ENCODE assay signal across 1 cellular context in the genomic region with DNA sequence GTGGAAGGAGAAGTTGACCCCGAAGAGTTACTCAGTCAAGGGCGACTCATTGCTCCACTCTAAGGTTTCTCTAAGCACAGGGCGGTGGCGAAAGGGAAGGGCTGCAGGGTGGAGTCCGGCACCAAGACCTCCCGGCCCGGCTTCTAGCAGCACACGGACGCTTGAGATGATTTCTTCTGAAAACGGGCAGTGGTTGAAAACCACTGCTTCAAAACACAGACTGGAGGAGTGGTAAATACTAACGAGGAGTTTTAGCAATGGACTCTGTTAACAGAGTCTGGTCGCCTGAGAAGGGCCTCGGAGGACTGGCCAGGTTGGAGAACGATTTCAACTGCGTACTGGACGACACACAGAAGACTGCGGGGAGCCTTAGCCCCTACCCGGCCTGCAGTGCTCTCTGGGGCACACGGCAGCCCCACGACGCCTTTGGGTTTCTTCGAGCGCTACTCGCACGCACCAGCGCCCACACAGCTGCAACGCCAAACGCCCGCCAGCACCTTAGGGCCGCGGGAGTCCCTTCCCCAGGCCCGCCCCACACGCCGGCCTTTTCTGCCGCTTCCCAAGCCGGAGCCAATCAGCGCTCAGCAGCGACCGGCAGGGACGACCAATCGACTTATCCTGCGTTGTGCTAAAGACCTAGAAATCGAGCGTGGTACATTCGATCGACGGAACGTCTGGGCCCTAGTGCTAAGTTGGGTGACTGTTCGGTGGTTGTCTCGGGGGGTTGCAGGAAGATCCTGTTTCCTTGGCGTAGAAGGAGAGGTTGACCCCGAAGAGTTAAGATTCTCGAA.
TF ChIP-seq lines count a peak whose summit lies in the region.

No MANE protein-coding gene starts in this region.

TF ChIP-seq in GM12878, 131 proteins besides CTCF, POLR2A, EP300 and RAD21 (continued from another document):
- TF ChIP-seq RELB (IDR thresholded peaks at IDR 0.05; ENCODE audit: low read depth) (peak; percentile 93), REST (IDR thresholded peaks at IDR 0.05; ENCODE audit: low read depth, low read length) (no peak), SP1 (IDR thresholded peaks at IDR 0.05; ENCODE audit: low read depth, low read length) (peak; percentile 81), POU2F2 (IDR thresholded peaks at IDR 0.05; ENCODE audit: borderline replicate concordance, low read depth, low read length) (0 out of 3 replicates have a peak, but pooled peaks have one; percentile 22), DPF2 (IDR thresholded peaks at IDR 0.05) (0 out of 2 replicates have a peak, but pooled peaks have one; percentile 21), YBX1 (IDR thresholded peaks at IDR 0.05) (no peak), EGR1 (IDR thresholded peaks at IDR 0.05; ENCODE audit: borderline replicate concordance in 1 of 2, low read depth in 2 of 2, low read length in 2 of 2) (peak in 1 of 2 experiments; percentile 50; a peak in 1 of 3 replicates), CREB1 (IDR thresholded peaks at IDR 0.05; ENCODE audit: low read depth) (peak; percentile 60; the same call in 1 of the 2 replicates), BHLHE40 (IDR thresholded peaks at IDR 0.05; ENCODE audit: borderline replicate concordance in 1 of 2, low read depth in 2 of 2, low read length in 1 of 2) (peak in 1 of 2 experiments; percentile 55; a peak in 1 of 4 replicates), SRF (IDR thresholded peaks at IDR 0.05; ENCODE audit: low read depth in 2 of 2, low read length in 2 of 2) (peak; percentile 87 to 98), NR2F1 (conservative IDR thresholded peaks at IDR 0.05) (0 out of 2 replicates have a peak, but pooled peaks have one; percentile 17), HSF1 (IDR thresholded peaks at IDR 0.05; ENCODE audit: low read depth, low read length) (no peak), MAX (IDR thresholded peaks at IDR 0.05; ENCODE audit: low read depth, low read length) (peak; percentile 65), RB1 (IDR thresholded peaks at IDR 0.05; ENCODE audit: borderline replicate concordance) (peak; percentile 65; the same call in 1 of the 2 replicates), CREM (IDR thresholded peaks at IDR 0.05; ENCODE audit: low read depth) (peak; percentile 66), NFXL1 (IDR thresholded peaks at IDR 0.05; ENCODE audit: borderline replicate concordance) (peak; percentile 15; the same call in 1 of the 2 replicates), YY1 (IDR thresholded peaks at IDR 0.05; ENCODE audit: low read depth, low read length) (peak; percentile 83), ETV6 (conservative IDR thresholded peaks at IDR 0.05 in 1 of 2, IDR thresholded peaks at IDR 0.05 in 1 of 2; ENCODE audit: borderline replicate concordance in 1 of 2, low read depth in 1 of 2) (peak in 1 of 2 experiments; percentile 43; a peak in 1 of 4 replicates), SPI1 (IDR thresholded peaks at IDR 0.05; ENCODE audit: borderline replicate concordance, insufficient read depth, low read depth, low read length) (no peak), NBN (IDR thresholded peaks at IDR 0.05) (no peak), IKZF1 (conservative IDR thresholded peaks at IDR 0.05) (peak; percentile 4), ZNF384 (IDR thresholded peaks at IDR 0.05; ENCODE audit: borderline replicate concordance, low read depth, low read length) (no peak), TCF3 (IDR thresholded peaks at IDR 0.05; ENCODE audit: borderline replicate concordance, insufficient read depth, low read depth, low read length) (0 out of 2 replicates have a peak, but pooled peaks have one; percentile 50), NR2C2 (IDR thresholded peaks at IDR 0.05; ENCODE audit: borderline replicate concordance, control insufficient read depth, insufficient read length, low read depth) (peak; percentile 88), HCFC1 (IDR thresholded peaks at IDR 0.05; ENCODE audit: low read length) (peak; percentile 56; the same call in 1 of the 2 replicates), EED (IDR thresholded peaks at IDR 0.05; ENCODE audit: low read depth) (peak; percentile 17; the same call in 1 of the 2 replicates), TCF12 (IDR thresholded peaks at IDR 0.05; ENCODE audit: low read depth, low read length) (0 out of 2 replicates have a peak, but pooled peaks have one; percentile 9), BCL11A (IDR thresholded peaks at IDR 0.05; ENCODE audit: low read depth, low read length) (no peak), POLR2AphosphoS2 (IDR thresholded peaks at IDR 0.05; ENCODE audit: low read depth, low read length) (peak; percentile 70; the same call in 1 of the 2 replicates), PAX5 (IDR thresholded peaks at IDR 0.05; ENCODE audit: borderline replicate concordance, low read depth, low read length) (no peak)
- TF ChIP-seq, protein P1, sequence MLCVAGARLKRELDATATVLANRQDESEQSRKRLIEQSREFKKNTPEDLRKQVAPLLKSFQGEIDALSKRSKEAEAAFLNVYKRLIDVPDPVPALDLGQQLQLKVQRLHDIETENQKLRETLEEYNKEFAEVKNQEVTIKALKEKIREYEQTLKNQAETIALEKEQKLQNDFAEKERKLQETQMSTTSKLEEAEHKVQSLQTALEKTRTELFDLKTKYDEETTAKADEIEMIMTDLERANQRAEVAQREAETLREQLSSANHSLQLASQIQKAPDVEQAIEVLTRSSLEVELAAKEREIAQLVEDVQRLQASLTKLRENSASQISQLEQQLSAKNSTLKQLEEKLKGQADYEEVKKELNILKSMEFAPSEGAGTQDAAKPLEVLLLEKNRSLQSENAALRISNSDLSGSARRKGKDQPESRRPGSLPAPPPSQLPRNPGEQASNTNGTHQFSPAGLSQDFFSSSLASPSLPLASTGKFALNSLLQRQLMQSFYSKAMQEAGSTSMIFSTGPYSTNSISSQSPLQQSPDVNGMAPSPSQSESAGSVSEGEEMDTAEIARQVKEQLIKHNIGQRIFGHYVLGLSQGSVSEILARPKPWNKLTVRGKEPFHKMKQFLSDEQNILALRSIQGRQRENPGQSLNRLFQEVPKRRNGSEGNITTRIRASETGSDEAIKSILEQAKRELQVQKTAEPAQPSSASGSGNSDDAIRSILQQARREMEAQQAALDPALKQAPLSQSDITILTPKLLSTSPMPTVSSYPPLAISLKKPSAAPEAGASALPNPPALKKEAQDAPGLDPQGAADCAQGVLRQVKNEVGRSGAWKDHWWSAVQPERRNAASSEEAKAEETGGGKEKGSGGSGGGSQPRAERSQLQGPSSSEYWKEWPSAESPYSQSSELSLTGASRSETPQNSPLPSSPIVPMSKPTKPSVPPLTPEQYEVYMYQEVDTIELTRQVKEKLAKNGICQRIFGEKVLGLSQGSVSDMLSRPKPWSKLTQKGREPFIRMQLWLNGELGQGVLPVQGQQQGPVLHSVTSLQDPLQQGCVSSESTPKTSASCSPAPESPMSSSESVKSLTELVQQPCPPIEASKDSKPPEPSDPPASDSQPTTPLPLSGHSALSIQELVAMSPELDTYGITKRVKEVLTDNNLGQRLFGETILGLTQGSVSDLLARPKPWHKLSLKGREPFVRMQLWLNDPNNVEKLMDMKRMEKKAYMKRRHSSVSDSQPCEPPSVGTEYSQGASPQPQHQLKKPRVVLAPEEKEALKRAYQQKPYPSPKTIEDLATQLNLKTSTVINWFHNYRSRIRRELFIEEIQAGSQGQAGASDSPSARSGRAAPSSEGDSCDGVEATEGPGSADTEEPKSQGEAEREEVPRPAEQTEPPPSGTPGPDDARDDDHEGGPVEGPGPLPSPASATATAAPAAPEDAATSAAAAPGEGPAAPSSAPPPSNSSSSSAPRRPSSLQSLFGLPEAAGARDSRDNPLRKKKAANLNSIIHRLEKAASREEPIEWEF (IDR thresholded peaks at IDR 0.05; ENCODE audit: insufficient replicate concordance, low read depth, low read length) = peak; percentile 73
- TF ChIP-seq, protein P2, sequence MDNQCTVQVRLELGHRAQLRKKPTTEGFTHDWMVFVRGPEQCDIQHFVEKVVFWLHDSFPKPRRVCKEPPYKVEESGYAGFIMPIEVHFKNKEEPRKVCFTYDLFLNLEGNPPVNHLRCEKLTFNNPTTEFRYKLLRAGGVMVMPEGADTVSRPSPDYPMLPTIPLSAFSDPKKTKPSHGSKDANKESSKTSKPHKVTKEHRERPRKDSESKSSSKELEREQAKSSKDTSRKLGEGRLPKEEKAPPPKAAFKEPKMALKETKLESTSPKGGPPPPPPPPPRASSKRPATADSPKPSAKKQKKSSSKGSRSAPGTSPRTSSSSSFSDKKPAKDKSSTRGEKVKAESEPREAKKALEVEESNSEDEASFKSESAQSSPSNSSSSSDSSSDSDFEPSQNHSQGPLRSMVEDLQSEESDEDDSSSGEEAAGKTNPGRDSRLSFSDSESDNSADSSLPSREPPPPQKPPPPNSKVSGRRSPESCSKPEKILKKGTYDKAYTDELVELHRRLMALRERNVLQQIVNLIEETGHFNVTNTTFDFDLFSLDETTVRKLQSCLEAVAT (IDR thresholded peaks at IDR 0.05) = peak; percentile 100
- TF ChIP-seq, protein P3, sequence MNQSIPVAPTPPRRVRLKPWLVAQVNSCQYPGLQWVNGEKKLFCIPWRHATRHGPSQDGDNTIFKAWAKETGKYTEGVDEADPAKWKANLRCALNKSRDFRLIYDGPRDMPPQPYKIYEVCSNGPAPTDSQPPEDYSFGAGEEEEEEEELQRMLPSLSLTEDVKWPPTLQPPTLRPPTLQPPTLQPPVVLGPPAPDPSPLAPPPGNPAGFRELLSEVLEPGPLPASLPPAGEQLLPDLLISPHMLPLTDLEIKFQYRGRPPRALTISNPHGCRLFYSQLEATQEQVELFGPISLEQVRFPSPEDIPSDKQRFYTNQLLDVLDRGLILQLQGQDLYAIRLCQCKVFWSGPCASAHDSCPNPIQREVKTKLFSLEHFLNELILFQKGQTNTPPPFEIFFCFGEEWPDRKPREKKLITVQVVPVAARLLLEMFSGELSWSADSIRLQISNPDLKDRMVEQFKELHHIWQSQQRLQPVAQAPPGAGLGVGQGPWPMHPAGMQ (IDR thresholded peaks at IDR 0.05; ENCODE audit: borderline replicate concordance) = no peak
- TF ChIP-seq, protein P4, sequence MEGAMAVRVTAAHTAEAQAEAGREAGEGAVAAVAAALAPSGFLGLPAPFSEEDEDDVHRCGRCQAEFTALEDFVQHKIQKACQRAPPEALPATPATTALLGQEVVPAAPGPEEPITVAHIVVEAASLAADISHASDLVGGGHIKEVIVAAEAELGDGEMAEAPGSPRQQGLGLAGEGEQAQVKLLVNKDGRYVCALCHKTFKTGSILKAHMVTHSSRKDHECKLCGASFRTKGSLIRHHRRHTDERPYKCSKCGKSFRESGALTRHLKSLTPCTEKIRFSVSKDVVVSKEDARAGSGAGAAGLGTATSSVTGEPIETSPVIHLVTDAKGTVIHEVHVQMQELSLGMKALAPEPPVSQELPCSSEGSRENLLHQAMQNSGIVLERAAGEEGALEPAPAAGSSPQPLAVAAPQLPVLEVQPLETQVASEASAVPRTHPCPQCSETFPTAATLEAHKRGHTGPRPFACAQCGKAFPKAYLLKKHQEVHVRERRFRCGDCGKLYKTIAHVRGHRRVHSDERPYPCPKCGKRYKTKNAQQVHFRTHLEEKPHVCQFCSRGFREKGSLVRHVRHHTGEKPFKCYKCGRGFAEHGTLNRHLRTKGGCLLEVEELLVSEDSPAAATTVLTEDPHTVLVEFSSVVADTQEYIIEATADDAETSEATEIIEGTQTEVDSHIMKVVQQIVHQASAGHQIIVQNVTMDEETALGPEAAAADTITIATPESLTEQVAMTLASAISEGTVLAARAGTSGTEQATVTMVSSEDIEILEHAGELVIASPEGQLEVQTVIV (IDR thresholded peaks at IDR 0.05; ENCODE audit: borderline replicate concordance, partially characterized antibody) = peak; percentile 37
TF ChIP-seq in GM12878: peak in this region for 26.
